Comparison of ENCODE assay signal across 2 cellular contexts in the genomic region with DNA sequence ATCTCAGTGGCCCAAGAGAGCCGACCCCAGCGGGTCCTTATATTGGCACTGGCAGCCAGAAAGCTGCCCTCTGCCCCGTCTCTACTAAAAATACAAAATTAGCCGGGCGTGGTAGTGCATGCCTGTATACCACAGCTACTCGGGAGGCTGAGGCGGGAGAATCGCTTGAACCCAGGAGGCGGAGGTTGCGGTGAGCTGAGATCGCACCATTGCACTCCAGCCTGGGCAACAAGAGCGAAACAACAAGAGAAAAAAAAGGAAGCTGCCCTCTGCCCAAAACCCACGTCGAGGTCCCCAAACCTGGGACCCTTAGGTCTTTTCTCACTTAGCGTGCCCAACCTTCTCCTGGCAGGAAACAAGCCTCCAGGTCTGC. TPM values are rescaled to one million over a fixed set of nuclear protein-coding genes. Genes with fewer than 3 reads are reported as not detected.
DNase-seq lines count a peak whose midpoint lies in the region.
"Not testable (repeated sequence)": the region's sequence is repeated elsewhere in the genome, so short reads cannot be mapped to it uniquely, and the experiment has no call there.

No MANE protein-coding gene starts in this region.

- peak overlapping the region; percentile 73 for H3K4me2 ChIP-seq in mesenchymal stem cell (ENCODE audit: low read length, poor library complexity, severe bottlenecking)

- H2BK120ac ChIP-seq in mesenchymal stem cell (ENCODE audit: low read depth, low read length) = not testable (repeated sequence)

- H3K14ac ChIP-seq in mesenchymal stem cell (ENCODE audit: low read length in 2 of 2) = not testable (repeated sequence)

- not testable (repeated sequence) for H4K91ac ChIP-seq in mesenchymal stem cell (ENCODE audit: low read length)

- peaks cover 22% of the 10 kb centered on the region for H3K79me1 ChIP-seq in mesenchymal stem cell (replicated peaks; ENCODE audit: low read length, poor library complexity, severe bottlenecking)

- H2BK5ac ChIP-seq in mesenchymal stem cell (ENCODE audit: low read depth, low read length, poor library complexity, severe bottlenecking) = not testable (repeated sequence)

- H3K23ac ChIP-seq in mesenchymal stem cell (ENCODE audit: low read length in 2 of 2) = not testable (repeated sequence)

- H3K18ac ChIP-seq in mesenchymal stem cell (ENCODE audit: low read depth in 1 of 2, low read length in 2 of 2) = not testable (repeated sequence)

- DNase-seq in NT2/D1 (ENCODE audit: low read depth, low spot score); mesenchymal stem cell: not testable (repeated sequence)

- H2BK12ac ChIP-seq in mesenchymal stem cell (ENCODE audit: low read length in 2 of 2) = not testable (repeated sequence)

- 93% methylated on average over 15 of the region's 15 CpGs for WGBS in mesenchymal stem cell

- H3K9me3 ChIP-seq in NT2/D1 (ENCODE audit: insufficient read depth, low read length); mesenchymal stem cell (ENCODE audit: control insufficient read depth, low read length): not testable (repeated sequence)

- not testable (repeated sequence) for H3K27me3 ChIP-seq in NT2/D1 (ENCODE audit: insufficient read depth, insufficient read length); mesenchymal stem cell (ENCODE audit: control insufficient read depth in 1 of 2, insufficient read depth in 1 of 2, low read length in 2 of 2)

- not testable (repeated sequence) for H3K4me1 ChIP-seq in NT2/D1 (ENCODE audit: insufficient read depth, insufficient read length)
- H3K4me1 ChIP-seq in mesenchymal stem cell (ENCODE audit: control insufficient read depth, insufficient read depth, low read depth, low read length) = peaks cover 12% of the 10 kb centered on the region

- H3K9ac ChIP-seq in NT2/D1 (ENCODE audit: insufficient read length, low read depth) = not testable (repeated sequence)
- H3K9ac ChIP-seq in mesenchymal stem cell (ENCODE audit: low read length) = peak overlapping the region; percentile 95

- H3K4me3 ChIP-seq in NT2/D1 (ENCODE audit: insufficient read length, low read depth) (peak overlapping the region; percentile 46), mesenchymal stem cell (ENCODE audit: insufficient read depth in 1 of 2, low read depth in 1 of 2, low read length in 2 of 2) (peak overlapping the region; percentile 69 to 98)

- not testable (repeated sequence) for H3K27ac ChIP-seq in mesenchymal stem cell (ENCODE audit: low read length, poor library complexity, severe bottlenecking)

- not testable (repeated sequence) for H2BK15ac ChIP-seq in mesenchymal stem cell (ENCODE audit: low read depth, poor library complexity, severe bottlenecking)

- peak overlapping the region in 1 of 2 experiments; percentile 79 for H3K4ac ChIP-seq in mesenchymal stem cell (ENCODE audit: low read depth in 1 of 2, low read length in 2 of 2)

- H3K36me3 ChIP-seq in NT2/D1 (ENCODE audit: insufficient read depth, insufficient read length, low read length) (peaks cover 10% of the 10 kb centered on the region), mesenchymal stem cell (ENCODE audit: control insufficient read depth in 1 of 2, insufficient read depth in 2 of 2, low read depth in 1 of 2, low read length in 2 of 2) (peaks cover 20 to 45% of the 10 kb centered on the region in 2 experiments)

- H4K8ac ChIP-seq in mesenchymal stem cell (ENCODE audit: low read length) = not testable (repeated sequence)

- not testable (repeated sequence) for H2AK5ac ChIP-seq in mesenchymal stem cell (ENCODE audit: low read length, severe bottlenecking)

- H2AFZ ChIP-seq in mesenchymal stem cell (ENCODE audit: low read depth, low read length) = not testable (repeated sequence)

RNA-seq across cellular contexts. Expression of gene GSTK1, which starts 0.9 kb away (rescaled TPM):
- 161 TPM for polyA plus RNA-seq in mesenchymal stem cell (2013, experiment 1 of 2)
- polyA plus RNA-seq in mesenchymal stem cell (2013, experiment 2 of 2) = 158 TPM

RNA-seq across cellular contexts. Expression of gene TMEM139, which starts 20.6 kb away (rescaled TPM):
- polyA plus RNA-seq in mesenchymal stem cell (2013, experiment 1 of 2) = 0.10 TPM
- 0.10 TPM for polyA plus RNA-seq in mesenchymal stem cell (2013, experiment 2 of 2)

RNA-seq across cellular contexts. Expression of gene CASP2, which starts 24.0 kb away (rescaled TPM):
- 16.3 TPM for polyA plus RNA-seq in mesenchymal stem cell (2013, experiment 1 of 2)
- 16.3 TPM for polyA plus RNA-seq in mesenchymal stem cell (2013, experiment 2 of 2)

RNA-seq across cellular contexts. Expression of gene TAS2R40, which starts 42.3 kb away (rescaled TPM):
- not detected for polyA plus RNA-seq in mesenchymal stem cell (2013, experiment 1 of 2)
- not detected for polyA plus RNA-seq in mesenchymal stem cell (2013, experiment 2 of 2)

RNA-seq across cellular contexts. Expression of gene CLCN1, which starts 51.7 kb away (rescaled TPM):
- polyA plus RNA-seq in mesenchymal stem cell (2013, experiment 1 of 2) = 0.03 TPM
- polyA plus RNA-seq in mesenchymal stem cell (2013, experiment 2 of 2) = 0.01 TPM
